ENCODE assay signal across 11 cellular contexts in genomic region chr2:54429811-54430600, GRCh38. TPM values are rescaled to one million over a fixed set of nuclear protein-coding genes. Genes with fewer than 3 reads are reported as not detected.
A peak's percentile ranks its signal among the peaks of the same experiment; 100 is the strongest.
DNase-seq lines count a peak whose midpoint lies in the region; ATAC-seq and TF ChIP-seq lines count a peak whose summit lies in the region.
"Had no signal": no experiment of that assay in that cellular context is flagged by ENCODE, and none has a peak within 500 bp of the region (broad histone marks: within the 10 kb centered on the region; RNA-seq: fewer than 3 reads in every experiment).

No MANE protein-coding gene starts in this region.

- H3K4me2 ChIP-seq in BLaER1 treated with 17β-estradiol and CSF1 and Interleukin-3, amounts not matched to agents 10 nM and 100 nM, result peak overlapping the region; percentile 65 to 84 (median 78)
- no peak overlapping the region for H3K4me2 ChIP-seq in SU-DHL-6 (ENCODE audit: low read depth, low read length, poor library complexity, severe bottlenecking)
- no peak overlapping the region for H3K4me2 ChIP-seq in parathyroid adenoma (ENCODE audit: low read length)

- H2AFZ ChIP-seq in SU-DHL-6 (ENCODE audit: low read depth, low read length, severe bottlenecking) (peak overlapping the region; percentile 44), parathyroid adenoma (no peak overlapping the region)

- ATAC-seq in heart left ventricle (peak; percentile 16 to 59 (median 38)), omental fat pad (ENCODE audit: low FRiP score) (no peak), GM18498 (IDR thresholded peaks at IDR 0.05; ENCODE audit: unreplicated experiment) (no peak)

- H3K79me2 ChIP-seq in SU-DHL-6 (ENCODE audit: insufficient read depth, low read length), result no peaks in the 10 kb centered on the region
- no peaks in the 10 kb centered on the region for H3K79me2 ChIP-seq in parathyroid adenoma

- H4K20me1 ChIP-seq in BLaER1 treated with 17β-estradiol and CSF1 and Interleukin-3, amounts not matched to agents 10 nM and 100 nM, result no peaks in the 10 kb centered on the region
- no peaks in the 10 kb centered on the region for H4K20me1 ChIP-seq in SU-DHL-6 (ENCODE audit: low read depth, low read length)

- H3K4me3 ChIP-seq in BLaER1 treated with 17β-estradiol and CSF1 and Interleukin-3, amounts not matched to agents 10 nM and 100 nM, result peak overlapping the region in 3 of 10 experiments; percentile 1 to 35 (median 1); a peak in 5 of 20 replicates
- no peak overlapping the region for H3K4me3 ChIP-seq in SU-DHL-6 (ENCODE audit: insufficient read depth, low read length, poor library complexity, severe bottlenecking)
- no peak overlapping the region for H3K4me3 ChIP-seq in heart left ventricle
- H3K4me3 ChIP-seq in parathyroid adenoma (ENCODE audit: low read depth, low read length), result no peak overlapping the region

- no peak for TF ChIP-seq CTCF in SU-DHL-6 (IDR thresholded peaks at IDR 0.05; ENCODE audit: insufficient read depth, low read length, poor library complexity, severe bottlenecking)
- TF ChIP-seq CTCF in heart left ventricle (IDR thresholded peaks at IDR 0.05), result no peak
- TF ChIP-seq CTCF in parathyroid adenoma (IDR thresholded peaks at IDR 0.05), result no peak
- TF ChIP-seq CTCF in omental fat pad (IDR thresholded peaks at IDR 0.05), result no peak

- H3K4me1 ChIP-seq in BLaER1 treated with 17β-estradiol and CSF1 and Interleukin-3, amounts not matched to agents 10 nM and 100 nM, result peaks cover 17 to 56% (median 46%) of the 10 kb centered on the region in 10 experiments
- H3K4me1 ChIP-seq in heart left ventricle, result peaks cover 0 to 88% (median 63%) of the 10 kb centered on the region in 12 donors
- peaks cover 28% of the 10 kb centered on the region for H3K4me1 ChIP-seq in parathyroid adenoma

- TF ChIP-seq POLR2A in heart left ventricle (IDR thresholded peaks at IDR 0.05), result no peak

- H3K36me3 ChIP-seq in BLaER1 treated with 17β-estradiol and CSF1 and Interleukin-3, amounts not matched to agents 10 nM and 100 nM, result no peaks in the 10 kb centered on the region
- no peaks in the 10 kb centered on the region for H3K36me3 ChIP-seq in SU-DHL-6 (ENCODE audit: low read length)
- H3K36me3 ChIP-seq in heart left ventricle, result no peaks in the 10 kb centered on the region
- H3K36me3 ChIP-seq in parathyroid adenoma (ENCODE audit: control insufficient read depth, insufficient read depth, low read length), result no peaks in the 10 kb centered on the region

- H3K27me3 ChIP-seq in BLaER1 treated with 17β-estradiol and CSF1 and Interleukin-3, amounts not matched to agents 10 nM and 100 nM, result peaks cover 0 to 21% (median 0%) of the 10 kb centered on the region in 11 experiments; a peak in 5 of 22 replicates
- H3K27me3 ChIP-seq in SU-DHL-6 (ENCODE audit: low read length), result no peaks in the 10 kb centered on the region
- no peaks in the 10 kb centered on the region for H3K27me3 ChIP-seq in heart left ventricle
- no peaks in the 10 kb centered on the region for H3K27me3 ChIP-seq in parathyroid adenoma (ENCODE audit: control insufficient read depth, insufficient read depth, low read length)

- peak overlapping the region in 4 of 11 experiments; percentile 4 to 40 (median 23); a peak in 4 of 22 replicates for H3K9ac ChIP-seq in BLaER1 treated with 17β-estradiol and CSF1 and Interleukin-3, amounts not matched to agents 10 nM and 100 nM
- H3K9ac ChIP-seq in SU-DHL-6 (ENCODE audit: low read length), result no peak overlapping the region
- H3K9ac ChIP-seq in parathyroid adenoma, result no peak overlapping the region

- 48 to 64% (median 54%) methylated on average over 13 of the region's 13 CpGs for WGBS in heart left ventricle, 4 donors

- H3K9me2 ChIP-seq in SU-DHL-6 (replicated peaks; ENCODE audit: insufficient read depth, low read length), result no peaks in the 10 kb centered on the region

- H3K9me3 ChIP-seq in BLaER1 treated with 17β-estradiol and CSF1 and Interleukin-3, amounts not matched to agents 10 nM and 100 nM (replicated peaks in 1 of 11), result peaks cover 0 to 16% (median 7%) of the 10 kb centered on the region in 11 experiments; a peak in 5 of 22 replicates
- H3K9me3 ChIP-seq in SU-DHL-6 (ENCODE audit: insufficient read depth, low read length) (no peaks in the 10 kb centered on the region), heart left ventricle (no peaks in the 10 kb centered on the region), parathyroid adenoma (ENCODE audit: control insufficient read depth, low read length) (no peaks in the 10 kb centered on the region)

- H3K27ac ChIP-seq in BLaER1 treated with 17β-estradiol and CSF1 and Interleukin-3, amounts not matched to agents 10 nM and 100 nM, result peak overlapping the region in 10 of 11 experiments; percentile 11 to 62 (median 52); a peak in 14 of 22 replicates
- no peak overlapping the region for H3K27ac ChIP-seq in SU-DHL-6 (ENCODE audit: low read depth, low read length)
- peak overlapping the region; percentile 72 to 94 (median 85) for H3K27ac ChIP-seq in heart left ventricle
- peak overlapping the region; percentile 63 for H3K27ac ChIP-seq in parathyroid adenoma

- no peaks in the 10 kb centered on the region for H3F3A ChIP-seq in SU-DHL-6 (ENCODE audit: insufficient read depth)

- DNase-seq in heart left ventricle, result peak in 3 of 5 donors; percentile 24 to 38 (median 30)
- no peak for DNase-seq in COLO668 (lab: John Stamatoyannopoulos, UW; ENCODE audit: unreplicated experiment)
- no peak for DNase-seq in omental fat pad (ENCODE audit: low spot score)
- no peak for DNase-seq in stimulated activated naive CD4-positive, alpha-beta T cell treated with Interleukin-2 at 50 U/mL for 16 hours (lab: John Stamatoyannopoulos, UW)
- DNase-seq: activated CD4-positive, alpha-beta T cell treated with anti-CD3 and anti-CD28 coated beads, Interleukin-2, amount 50 U/mL, for 48 hours; CD4-positive, alpha-beta T cell; NCI-H2171 treated with DMSO at 0.1 percent for 48 hours had no signal

- intact Hi-C loops in heart left ventricle (cut with DNase I), result no loop called here

RNA-seq across cellular contexts. Expression of gene SPTBN1, which starts 26.1 kb away (rescaled TPM):
- total RNA-seq in heart left ventricle, result 100 to 1,000 TPM; 378 to 659 (median 424) TPM
- 100 to 1,000 TPM; 124 to 170 TPM for polyA plus RNA-seq in heart left ventricle
- total RNA-seq in omental fat pad, result 1,000 to 10,000 TPM in 2 of 4 donors, 100 to 1,000 TPM in 2; 681 to 1,046 (median 964) TPM

Comparison
In these comparisons a context has a peak if more than half of its experiments do, and no peak if none do; other contexts are left out.
1. H3K4me2 ChIP-seq: peak in BLaER1 treated with 17β-estradiol and CSF1 and Interleukin-3, amounts not matched to agents 10 nM and 100 nM (11 of 11); none in SU-DHL-6 (single experiment) and parathyroid adenoma (single experiment).
2. ATAC-seq: peak in heart left ventricle (4 of 4); none in omental fat pad (single experiment) and GM18498 (single experiment).
3. DNase-seq: peak in heart left ventricle (3 of 5); none in COLO668 (single experiment), omental fat pad (single experiment) and stimulated activated naive CD4-positive, alpha-beta T cell treated with Interleukin-2 at 50 U/mL for 16 hours (single experiment).